In genomic region chr5:149957855-149958254, GRCh38 we compare ENCODE assay signal across 2 cellular contexts.
TF ChIP-seq lines count a peak whose summit lies in the region.

No MANE protein-coding gene starts in this region.

TF ChIP-seq in Ishikawa, 13 proteins besides CTCF, POLR2A, EP300 and RAD21:
- TF ChIP-seq TCF12 (IDR thresholded peaks at IDR 0.05; ENCODE audit: low read depth) (0 out of 2 replicates have a peak, but pooled peaks have one; percentile 27), CREB1 (IDR thresholded peaks at IDR 0.05; ENCODE audit: low read depth) (no peak), YY1 (IDR thresholded peaks at IDR 0.05; ENCODE audit: low read depth) (peak; percentile 13; the same call in 1 of the 2 replicates), TEAD4 (IDR thresholded peaks at IDR 0.05) (0 out of 2 replicates have a peak, but pooled peaks have one; percentile 23)

TF ChIP-seq in H1, 55 proteins besides CTCF, POLR2A, EP300 and RAD21:
- TF ChIP-seq RFX5 (IDR thresholded peaks at IDR 0.05; ENCODE audit: borderline replicate concordance, low read depth, low read length), result no peak
- no peak for TF ChIP-seq SIRT6 (IDR thresholded peaks at IDR 0.05; ENCODE audit: low read length)
- no peak for TF ChIP-seq RXRA (IDR thresholded peaks at IDR 0.05; ENCODE audit: insufficient read depth, low read depth, low read length)
- no peak for TF ChIP-seq SP1 (IDR thresholded peaks at IDR 0.05; ENCODE audit: low read depth, low read length)
- no peak for TF ChIP-seq SRF (IDR thresholded peaks at IDR 0.05; ENCODE audit: low read depth, low read length)
- no peak for TF ChIP-seq TAF1 (IDR thresholded peaks at IDR 0.05; ENCODE audit: low read depth, low read length)
- no peak for TF ChIP-seq GTF2F1 (IDR thresholded peaks at IDR 0.05; ENCODE audit: borderline replicate concordance, low read depth, low read length)
- TF ChIP-seq E2F6 (IDR thresholded peaks at IDR 0.05), result no peak
- no peak for TF ChIP-seq PHF8 (conservative IDR thresholded peaks at IDR 0.05; ENCODE audit: low read depth, low read length)
- no peak for TF ChIP-seq JUND (IDR thresholded peaks at IDR 0.05; ENCODE audit: low read length)
- TF ChIP-seq CHD2 (IDR thresholded peaks at IDR 0.05; ENCODE audit: low read length), result no peak
- no peak for TF ChIP-seq SIX5 (IDR thresholded peaks at IDR 0.05; ENCODE audit: low read depth, low read length)
